Comparison of ENCODE assay signal across 8 cellular contexts in the genomic region with DNA sequence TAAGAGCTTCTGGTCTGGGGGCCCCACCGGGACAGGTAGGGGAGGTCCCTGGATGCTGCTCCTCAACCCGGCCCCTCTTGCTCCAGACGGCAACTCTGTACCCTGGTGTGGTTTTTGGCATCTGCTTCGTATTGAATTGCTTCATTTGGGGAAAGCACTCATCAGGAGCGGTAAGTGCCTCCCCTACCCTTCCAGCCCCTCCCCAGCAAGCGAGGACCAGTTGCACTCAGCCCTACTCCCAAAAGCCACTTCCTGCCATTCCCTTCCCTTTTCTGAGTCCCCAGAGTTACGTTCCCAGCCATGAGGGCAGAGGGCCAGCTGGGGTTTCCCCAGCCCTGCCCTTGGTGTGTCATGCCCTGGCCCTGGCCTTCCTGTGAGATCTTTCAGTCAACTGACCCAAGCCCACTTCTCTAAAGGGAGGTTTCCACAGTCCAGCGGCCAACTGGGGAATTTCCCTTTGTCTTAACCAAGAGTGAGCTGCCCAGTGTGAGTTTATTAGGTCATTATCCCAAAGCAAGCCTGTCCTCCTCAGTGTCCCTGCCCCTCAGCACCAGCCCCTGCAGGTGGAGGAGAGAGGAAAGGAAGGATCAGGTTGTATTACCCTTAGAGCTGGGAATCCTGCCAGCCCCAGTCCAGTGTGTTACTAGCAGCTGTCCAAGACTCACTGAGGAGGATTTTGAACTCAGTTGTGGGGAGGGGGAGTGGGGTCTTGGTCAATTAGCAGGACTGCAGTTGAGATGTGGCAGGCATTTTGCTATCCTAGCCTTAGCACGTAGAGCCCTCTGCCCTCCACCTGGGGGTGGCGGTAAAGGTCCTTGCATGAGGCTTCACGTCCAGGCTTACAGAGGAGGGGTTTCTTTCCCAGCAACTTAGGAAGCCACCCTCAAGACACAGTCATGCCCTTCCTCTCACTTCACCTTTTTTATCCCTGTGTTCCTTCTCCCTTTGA. TPM values are rescaled to one million over a fixed set of nuclear protein-coding genes. Genes with fewer than 3 reads are reported as not detected.
DNase-seq lines count a peak whose midpoint lies in the region; ATAC-seq and TF ChIP-seq lines count a peak whose summit lies in the region.

No MANE protein-coding gene starts in this region.

- peak overlapping the region; percentile 70 for H3K27ac ChIP-seq in upper lobe of right lung

- H3K27me3 ChIP-seq in upper lobe of right lung, result no peaks in the 10 kb centered on the region

- H3K36me3 ChIP-seq in upper lobe of right lung, result peaks cover 61% of the 10 kb centered on the region

- peaks cover 17% of the 10 kb centered on the region for H3K4me1 ChIP-seq in upper lobe of right lung

- no peaks in the 10 kb centered on the region for H3K36me3 Mint-ChIP-seq in natural killer cell

- peak overlapping the region; percentile 23 to 58 for H3K27ac Mint-ChIP-seq in natural killer cell

- peaks cover 0 to 10% of the 10 kb centered on the region in 2 donors for H3K4me1 Mint-ChIP-seq in natural killer cell

- intact Hi-C loops in natural killer cell (cut with micrococcal nuclease), result no loop called here
- intact Hi-C loops in upper lobe of right lung (cut with DNase I), result no loop called here

- no peaks in the 10 kb centered on the region for H3K9me3 Mint-ChIP-seq in natural killer cell

- ATAC-seq in natural killer cell, result peak; percentile 65 to 81 (median 75)
- peak; percentile 96 for ATAC-seq in upper lobe of right lung

- no peaks in the 10 kb centered on the region for H3K27me3 Mint-ChIP-seq in natural killer cell (ENCODE audit: low read depth in 2 of 2)

- H3K4me3 ChIP-seq in fibroblast of mammary gland (ENCODE audit: control insufficient read depth, low read depth, low read length) (no peak overlapping the region), upper lobe of right lung (no peak overlapping the region)

- no peak overlapping the region for H3K4me3 Mint-ChIP-seq in natural killer cell

- TF ChIP-seq CTCF in GM20000 (IDR thresholded peaks at IDR 0.05; ENCODE audit: extremely low read depth, missing control alignments) (peak; percentile 7), fibroblast of mammary gland (conservative IDR thresholded peaks at IDR 0.05; ENCODE audit: control insufficient read depth, insufficient read depth, low read depth, low read length) (no peak), natural killer cell (IDR thresholded peaks at IDR 0.05) (no peak), upper lobe of right lung (IDR thresholded peaks at IDR 0.05) (peak; percentile 33)

- peak; percentile 87 for DNase-seq in AG20443 (ENCODE audit: low spot score)
- DNase-seq in GM20000 (ENCODE audit: low spot score), result peak; percentile 49
- peak; percentile 76 for DNase-seq in NCI-H2171 treated with DMSO at 0.1 percent for 48 hours (lab: John Stamatoyannopoulos, UW)
- DNase-seq in activated CD4-positive, alpha-beta T cell treated with anti-CD3 and anti-CD28 coated beads, Interleukin-2, amount 50 U/mL, for 48 hours, result peak; percentile 23 to 39
- DNase-seq in fibroblast of mammary gland (ENCODE audit: low read depth), result peak; percentile 90
- DNase-seq in natural killer cell, result no peak
- DNase-seq in upper lobe of right lung, result peak; percentile 94
- no peak for DNase-seq in cortex of kidney (lab: John Stamatoyannopoulos, UW)

- no peaks in the 10 kb centered on the region for H3K9me3 ChIP-seq in upper lobe of right lung

RNA-seq across cellular contexts. Expression of a gene that starts 45.8 kb away (rescaled TPM):
- 10 to 100 TPM; 35.8 to 42.8 (median 41.2) TPM for total RNA-seq in natural killer cell
- total RNA-seq in upper lobe of right lung, result 49.2 TPM

RNA-seq across cellular contexts. Expression of a gene that starts 52.3 kb away (rescaled TPM):
- 10 to 100 TPM; 13.5 to 16.6 (median 15.1) TPM for total RNA-seq in natural killer cell
- total RNA-seq in upper lobe of right lung, result 15.9 TPM

RNA-seq across cellular contexts. Expression of a gene that starts 52.4 kb away (rescaled TPM):
- 10 to 100 TPM in 2 of 3 donors, 1 to 10 TPM in 1; 9.7 to 14.5 (median 13.2) TPM for total RNA-seq in natural killer cell
- total RNA-seq in upper lobe of right lung, result 31.5 TPM

Comparison
In these comparisons a context has a peak if more than half of its experiments do, and no peak if none do; other contexts are left out.
1. DNase-seq: peak in AG20443 (single experiment), GM20000 (single experiment), NCI-H2171 treated with DMSO at 0.1 percent for 48 hours (single experiment), activated CD4-positive, alpha-beta T cell treated with anti-CD3 and anti-CD28 coated beads, Interleukin-2, amount 50 U/mL, for 48 hours (2 of 2), fibroblast of mammary gland (single experiment) and upper lobe of right lung (single experiment); none in natural killer cell (single experiment) and cortex of kidney (single experiment).
2. CTCF ChIP-seq: peak in GM20000 (single experiment) and upper lobe of right lung (single experiment); none in fibroblast of mammary gland (single experiment) and natural killer cell (single experiment).